1 cellular context compared by ENCODE assay signal in the genomic region with DNA sequence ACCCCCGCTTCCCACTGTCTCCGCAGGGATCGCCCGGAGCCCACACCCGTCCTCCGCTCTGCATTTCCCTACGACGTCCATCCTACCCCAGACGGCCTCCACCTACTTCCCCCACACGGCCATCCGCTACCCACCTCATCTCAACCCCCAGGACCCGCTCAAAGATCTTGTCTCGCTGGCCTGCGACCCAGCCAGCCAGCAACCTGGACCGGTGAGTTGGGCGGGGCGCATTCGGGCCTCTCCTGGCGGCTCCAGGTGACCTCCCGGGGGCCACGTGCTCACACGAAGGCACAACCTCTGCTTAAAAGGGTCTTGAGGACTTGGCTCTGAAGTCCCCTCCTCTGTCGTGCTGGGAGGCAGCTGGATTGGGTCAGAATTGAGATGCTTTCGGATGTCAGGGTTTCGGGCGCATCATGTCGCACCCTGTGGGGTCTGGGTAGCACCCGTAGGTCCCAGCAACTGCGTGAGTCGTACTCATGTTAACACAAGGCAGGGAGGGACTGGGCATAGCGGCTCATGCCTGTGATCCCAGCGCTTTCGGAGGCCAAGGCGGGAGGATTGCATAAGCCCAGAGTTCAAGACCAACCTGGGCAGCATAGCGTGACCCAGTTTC.
TF ChIP-seq lines count a peak whose summit lies in the region.

No MANE protein-coding gene starts in this region.

TF ChIP-seq in A549, 52 proteins besides CTCF, POLR2A, EP300 and RAD21:
- TF ChIP-seq, protein P1, sequence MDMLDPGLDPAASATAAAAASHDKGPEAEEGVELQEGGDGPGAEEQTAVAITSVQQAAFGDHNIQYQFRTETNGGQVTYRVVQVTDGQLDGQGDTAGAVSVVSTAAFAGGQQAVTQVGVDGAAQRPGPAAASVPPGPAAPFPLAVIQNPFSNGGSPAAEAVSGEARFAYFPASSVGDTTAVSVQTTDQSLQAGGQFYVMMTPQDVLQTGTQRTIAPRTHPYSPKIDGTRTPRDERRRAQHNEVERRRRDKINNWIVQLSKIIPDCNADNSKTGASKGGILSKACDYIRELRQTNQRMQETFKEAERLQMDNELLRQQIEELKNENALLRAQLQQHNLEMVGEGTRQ (IDR thresholded peaks at IDR 0.05) = no peak
- TF ChIP-seq BHLHE40 (IDR thresholded peaks at IDR 0.05; ENCODE audit: low read depth, low read length) (no peak), HDAC2 (IDR thresholded peaks at IDR 0.05) (no peak), RCOR1 (IDR thresholded peaks at IDR 0.05; ENCODE audit: low read depth, low read length) (no peak), CBX8 (IDR thresholded peaks at IDR 0.05) (no peak), NPAS2 (CRISPR knock-in tag; IDR thresholded peaks at IDR 0.05; ENCODE audit: borderline replicate concordance) (no peak), JUNB (IDR thresholded peaks at IDR 0.05) (no peak), ZFP36 (IDR thresholded peaks at IDR 0.05; ENCODE audit: borderline replicate concordance, partially characterized antibody) (no peak), ZSCAN20 (CRISPR knock-in tag; IDR thresholded peaks at IDR 0.05) (no peak), KDM5A (IDR thresholded peaks at IDR 0.05) (no peak), ZC3H11A (IDR thresholded peaks at IDR 0.05) (no peak), RNF2 (IDR thresholded peaks at IDR 0.05; ENCODE audit: borderline replicate concordance, low read depth) (no peak), ZNF302 (CRISPR knock-in tag; IDR thresholded peaks at IDR 0.05) (no peak)
